ENCODE assay signal across 20 cellular contexts in the genomic region with DNA sequence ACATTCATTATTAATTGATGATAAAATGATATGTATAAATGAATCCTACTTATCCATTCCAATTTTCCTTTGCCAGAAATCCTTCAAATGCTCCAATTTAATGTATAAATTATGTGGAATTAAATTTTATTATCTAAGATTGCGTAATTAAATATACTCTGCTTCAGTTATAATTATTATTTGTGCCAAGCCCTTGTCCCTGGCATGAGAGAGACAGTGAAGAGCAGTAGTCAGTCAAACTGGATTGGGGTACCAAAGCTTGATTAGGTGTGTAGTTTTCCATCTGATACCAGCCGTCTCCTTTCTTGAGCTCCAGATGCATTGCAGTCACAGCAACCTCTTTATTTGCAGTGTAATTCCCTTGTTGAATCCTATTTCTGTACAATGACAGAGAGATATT. TPM values are rescaled to one million over a fixed set of nuclear protein-coding genes. Genes with fewer than 3 reads are reported as not detected.
DNase-seq lines count a peak whose midpoint lies in the region; ATAC-seq, FAIRE-seq and TF ChIP-seq lines count a peak whose summit lies in the region.
"Had no signal": no experiment of that assay in that cellular context is flagged by ENCODE, and none has a peak within 500 bp of the region (broad histone marks: within the 10 kb centered on the region; RNA-seq: fewer than 3 reads in every experiment).

No MANE protein-coding gene starts in this region.

- TF ChIP-seq EP300 in K562 (IDR thresholded peaks at IDR 0.05; ENCODE audit: low read length): no peak

- in situ Hi-C loops in K562 (cut with MboI): no loop called here

- H3K23ac ChIP-seq in H9 (ENCODE audit: insufficient read length, low read depth, low read length): no peak overlapping the region

- H3K4me1 ChIP-seq in H9 (ENCODE audit: insufficient read depth, low read length): no peaks in the 10 kb centered on the region
- peaks cover 0 to 3% of the 10 kb centered on the region in 2 experiments; a peak in 3 of 5 replicates for H3K4me1 ChIP-seq in K562 (replicated peaks in 1 of 2; ENCODE audit: control insufficient read depth in 2 of 2, insufficient read depth in 2 of 2, low read length in 2 of 2)
- peaks cover 5% of the 10 kb centered on the region for H3K4me1 ChIP-seq in endodermal cell (ENCODE audit: control insufficient read depth, insufficient read depth, low read length)
- H3K4me1 ChIP-seq in smooth muscle cell (ENCODE audit: low read depth): no peaks in the 10 kb centered on the region
- H3K4me1 ChIP-seq: A549; BLaER1 treated with 17β-estradiol and CSF1 and Interleukin-3, amounts not matched to agents 10 nM and 100 nM; Caco-2 had no signal

- POLR2A ChIA-PET in K562 (lab: Yijun Ruan, JAX): interaction anchor here (0.8 kb wide), 1 partner anchor 22 kb away, joined by 5 read pairs; a partner anchor contains a TSS

- no peak for TF ChIP-seq RAD21 in K562 (CRISPR knock-in tag; conservative IDR thresholded peaks at IDR 0.05 in 1 of 2, IDR thresholded peaks at IDR 0.05 in 1 of 2)

- H3K27me3 ChIP-seq in H9 (ENCODE audit: insufficient read depth, low read length) (no peaks in the 10 kb centered on the region), K562 (ENCODE audit: control insufficient read depth in 2 of 2, insufficient read depth in 2 of 2, low read length in 2 of 2) (no peaks in the 10 kb centered on the region), endodermal cell (ENCODE audit: control insufficient read depth, insufficient read depth, low read length, poor library complexity, severe bottlenecking) (peaks cover 7% of the 10 kb centered on the region), smooth muscle cell (ENCODE audit: low read depth) (no peaks in the 10 kb centered on the region)
- H3K27me3 ChIP-seq: BLaER1 treated with 17β-estradiol and CSF1 and Interleukin-3, amounts not matched to agents 10 nM and 100 nM had no signal

- no peak overlapping the region for H3K4me2 ChIP-seq in H9 (ENCODE audit: insufficient read depth, insufficient read length, low read length)
- H3K4me2 ChIP-seq in K562 (ENCODE audit: insufficient read depth, low read length): no peak overlapping the region
- H3K4me2 ChIP-seq in smooth muscle cell: no peak overlapping the region
- H3K4me2 ChIP-seq: A549; BLaER1 treated with 17β-estradiol and CSF1 and Interleukin-3, amounts not matched to agents 10 nM and 100 nM had no signal

- no peaks in the 10 kb centered on the region for H3K9me1 ChIP-seq in K562 (ENCODE audit: control insufficient read depth, insufficient read depth, low read length)

- no peak for TF ChIP-seq POLR2A in K562 (conservative IDR thresholded peaks at IDR 0.05)

- H4K91ac ChIP-seq in H9 (ENCODE audit: insufficient read length, low read depth, low read length): no peak overlapping the region

- H3K27ac Mint-ChIP-seq in H9 (no peak overlapping the region), endodermal cell (no peak overlapping the region)
- H3K27ac Mint-ChIP-seq: B cell; CD4-positive, alpha-beta T cell; CD8-positive, alpha-beta T cell had no signal

- no peaks in the 10 kb centered on the region for H3K36me3 ChIP-seq in K562 (ENCODE audit: control insufficient read depth, insufficient read depth, low read length)
- no peaks in the 10 kb centered on the region for H3K36me3 ChIP-seq in endodermal cell (ENCODE audit: control insufficient read depth, insufficient read depth, low read length)
- H3K36me3 ChIP-seq in smooth muscle cell (ENCODE audit: low read depth): no peaks in the 10 kb centered on the region
- H3K36me3 ChIP-seq: BLaER1 treated with 17β-estradiol and CSF1 and Interleukin-3, amounts not matched to agents 10 nM and 100 nM had no signal

- H3K4me3 Mint-ChIP-seq in H9: no peak overlapping the region
- H3K4me3 Mint-ChIP-seq in endodermal cell: no peak overlapping the region
- H3K4me3 Mint-ChIP-seq: B cell; CD4-positive, alpha-beta T cell; CD8-positive, alpha-beta T cell had no signal

- no peak overlapping the region for H2BK5ac ChIP-seq in H9 (ENCODE audit: insufficient read length, low read length)

- H3K4me3 ChIP-seq in K562 (no peak overlapping the region), endodermal cell (ENCODE audit: low read length) (no peak overlapping the region), smooth muscle cell (no peak overlapping the region)
- H3K4me3 ChIP-seq: A549; BLaER1 treated with 17β-estradiol and CSF1 and Interleukin-3, amounts not matched to agents 10 nM and 100 nM had no signal

- BruUV-seq in K562 (replicated peaks; lab: Mats Ljungman, UMichigan): no TSS peak

- H3K4me1 Mint-ChIP-seq in H9: peaks cover 3% of the 10 kb centered on the region in 2 experiments; a peak in 2 of 4 replicates
- peaks cover 18% of the 10 kb centered on the region for H3K4me1 Mint-ChIP-seq in endodermal cell
- H3K4me1 Mint-ChIP-seq: B cell had no signal

- no peak overlapping the region for H3K18ac ChIP-seq in H9 (ENCODE audit: insufficient read length, low read depth, low read length)

- no peaks in the 10 kb centered on the region for H3K23me2 ChIP-seq in H9 (ENCODE audit: insufficient read length, low read depth, low read length, poor library complexity, severe bottlenecking)

- no peaks in the 10 kb centered on the region for H3K9me3 Mint-ChIP-seq in H9
- H3K9me3 Mint-ChIP-seq in endodermal cell: no peaks in the 10 kb centered on the region
- H3K9me3 Mint-ChIP-seq: CD4-positive, alpha-beta T cell; CD8-positive, alpha-beta T cell had no signal

- no peaks in the 10 kb centered on the region for H3K9me3 ChIP-seq in H9 (ENCODE audit: control insufficient read depth, low read depth, low read length)
- H3K9me3 ChIP-seq in K562 (replicated peaks; ENCODE audit: control insufficient read depth, insufficient read depth, low read depth, low read length): no peaks in the 10 kb centered on the region
- no peaks in the 10 kb centered on the region for H3K9me3 ChIP-seq in endodermal cell (ENCODE audit: control insufficient read depth, low read length)
- H3K9me3 ChIP-seq in smooth muscle cell (replicated peaks; ENCODE audit: low read depth): no peaks in the 10 kb centered on the region
- H3K9me3 ChIP-seq: A549; BLaER1 treated with 17β-estradiol and CSF1 and Interleukin-3, amounts not matched to agents 10 nM and 100 nM; Caco-2 had no signal

- no peak overlapping the region for H2BK12ac ChIP-seq in H9 (ENCODE audit: insufficient read length, low read depth, low read length)

- H2AFZ ChIP-seq in H9 (ENCODE audit: low read length) (no peak overlapping the region), K562 (ENCODE audit: low read depth, low read length) (no peak overlapping the region), smooth muscle cell (ENCODE audit: low read depth) (no peak overlapping the region)

- no peak overlapping the region for H3K4ac ChIP-seq in H9 (ENCODE audit: low read depth, low read length)

- no peak for ATAC-seq in K562
- ATAC-seq: A549; CD8-positive, alpha-beta T cell had no signal

- no peak overlapping the region for H2BK120ac ChIP-seq in H9 (ENCODE audit: low read depth, low read length, poor library complexity, severe bottlenecking)

- no peak for FAIRE-seq in K562 (lab: Jason Lieb, UNC)
- FAIRE-seq: A549, D721Med, G401.6, GM12891, GM19239 had no signal

- H2BK20ac ChIP-seq in H9 (ENCODE audit: low read depth, low read length, poor library complexity, severe bottlenecking): no peak overlapping the region

- H3T11ph ChIP-seq in H9 (ENCODE audit: low read length): no peak overlapping the region

- no peaks in the 10 kb centered on the region for H3F3A ChIP-seq in smooth muscle cell (ENCODE audit: low read depth)

- H3K14ac ChIP-seq in H9 (ENCODE audit: insufficient read depth, low read length): no peak overlapping the region

- H3K79me2 ChIP-seq in H9 (ENCODE audit: insufficient read depth, low read length) (0 out of 2 replicates have a peak, but pooled peaks cover 1% of the 10 kb centered on the region), K562 (ENCODE audit: control insufficient read depth, insufficient read depth, low read length) (no peaks in the 10 kb centered on the region), smooth muscle cell (ENCODE audit: low read depth) (no peaks in the 10 kb centered on the region)

- no peak overlapping the region for H4K5ac ChIP-seq in H9 (ENCODE audit: insufficient read length, low read depth, low read length)

- CTCF ChIA-PET in K562 (lab: Yijun Ruan, JAX; ENCODE audit: low intra/inter-chr PET ratio): interaction anchor here (0.8 kb wide), 1 partner anchor 35 kb away, joined by 3 read pairs; no protein-coding TSS in a partner anchor

- DNase-seq in H9: no peak
- no peak for DNase-seq in K562 (ENCODE audit: extremely low read depth in 1 of 4, low spot score in 3 of 4)
- DNase-seq in endodermal cell: no peak
- no peak for DNase-seq in activated CD8-positive, alpha-beta memory T cell treated with anti-CD3 and anti-CD28 coated beads, Interleukin-2, amount 50 U/mL, for 48 hours
- no peak for DNase-seq in OCI-M2 (lab: John Stamatoyannopoulos, UW; ENCODE audit: unreplicated experiment)
- DNase-seq in smooth muscle cell (lab: John Stamatoyannopoulos, UW; ENCODE audit: unreplicated experiment): no peak
- DNase-seq: CD4-positive, alpha-beta T cell; CD8-positive, alpha-beta T cell; DMS79 treated with DMSO at 0.1 percent for 48 hours; GF-D8 had no signal

- H3K79me1 ChIP-seq in H9 (ENCODE audit: insufficient read depth, low read depth, low read length, poor library complexity, severe bottlenecking): no peaks in the 10 kb centered on the region

- H3K56ac ChIP-seq in H9 (ENCODE audit: insufficient read length, low read depth, low read length): no peak overlapping the region

- H3K27me3 Mint-ChIP-seq in H9 (ENCODE audit: low read depth): 0 out of 2 replicates have a peak, but pooled peaks cover 3% of the 10 kb centered on the region
- peaks cover 4% of the 10 kb centered on the region for H3K27me3 Mint-ChIP-seq in endodermal cell (ENCODE audit: insufficient read depth)

- intact Hi-C loops in K562 (cut with micrococcal nuclease): no loop called here

- TF ChIP-seq CTCF in H9 (conservative IDR thresholded peaks at IDR 0.05) (0 out of 3 replicates have a peak, but pooled peaks have one; percentile 2), K562 (IDR thresholded peaks at IDR 0.05 in 2 of 3, conservative IDR thresholded peaks at IDR 0.05 in 1 of 3; ENCODE audit: insufficient read depth in 2 of 3, low read depth in 1 of 3, low read length in 3 of 3) (no peak), endodermal cell (conservative IDR thresholded peaks at IDR 0.05) (peak; percentile 6), smooth muscle cell (IDR thresholded peaks at IDR 0.05; ENCODE audit: borderline replicate concordance, insufficient read depth, poor library complexity, severe bottlenecking) (no peak)

- no peak overlapping the region for H2BK15ac ChIP-seq in H9 (ENCODE audit: low read depth, low read length)

- WGBS in H9 (ENCODE audit: extremely low coverage, insufficient read length, low lambda C conversion rate): no CpG with 5 or more reads among the region's 2 CpGs
- WGBS in K562 (ENCODE audit: insufficient coverage, low coverage, missing lambda C conversion rate): 0% methylated on average over 2 of the region's 2 CpGs
- 60 to 97% methylated on average over 1 to 2 of the region's 2 CpGs for WGBS in endodermal cell (ENCODE audit: insufficient coverage in 1 of 2, insufficient read length in 1 of 2), 2 experiments
- WGBS in smooth muscle cell (ENCODE audit: low lambda C conversion rate): 88% methylated on average over 2 of the region's 2 CpGs

- no peak overlapping the region for H4K8ac ChIP-seq in H9 (replicated peaks; ENCODE audit: insufficient read length, low read depth, low read length)

- no peaks in the 10 kb centered on the region for H3K36me3 Mint-ChIP-seq in H9 (ENCODE audit: insufficient read depth in 1 of 3, low read depth in 3 of 3)
- no peaks in the 10 kb centered on the region for H3K36me3 Mint-ChIP-seq in endodermal cell (ENCODE audit: low read depth)
- H3K36me3 Mint-ChIP-seq: CD8-positive, alpha-beta T cell had no signal

- H3K9ac ChIP-seq in H9 (ENCODE audit: extremely low read depth, insufficient read length, low read length) (no peak overlapping the region), K562 (ENCODE audit: insufficient read depth in 1 of 2, low read depth in 2 of 2, low read length in 2 of 2) (no peak overlapping the region), endodermal cell (ENCODE audit: extremely low read depth, low read length, poor library complexity, severe bottlenecking) (no peak overlapping the region), smooth muscle cell (ENCODE audit: low read depth) (no peak overlapping the region)
- H3K9ac ChIP-seq: BLaER1 treated with 17β-estradiol and CSF1 and Interleukin-3, amounts not matched to agents 10 nM and 100 nM had no signal

- no peak overlapping the region for H3K27ac ChIP-seq in H9 (ENCODE audit: insufficient read length, low read depth, low read length)
- no peak overlapping the region for H3K27ac ChIP-seq in K562 (ENCODE audit: extremely low read depth, low read depth, low read length)
- H3K27ac ChIP-seq in endodermal cell (ENCODE audit: low read depth, low read length): no peak overlapping the region
- H3K27ac ChIP-seq in smooth muscle cell (ENCODE audit: low read depth): no peak overlapping the region
- H3K27ac ChIP-seq: 22Rv1; A549; BLaER1 treated with 17β-estradiol and CSF1 and Interleukin-3, amounts not matched to agents 10 nM and 100 nM; C4-2B had no signal

- H4K20me1 ChIP-seq in H9 (ENCODE audit: control insufficient read depth, insufficient read depth, insufficient read length): no peaks in the 10 kb centered on the region
- H4K20me1 ChIP-seq in K562 (replicated peaks; ENCODE audit: control insufficient read depth, insufficient read depth, low read length): no peaks in the 10 kb centered on the region
- no peaks in the 10 kb centered on the region for H4K20me1 ChIP-seq in smooth muscle cell (ENCODE audit: low read depth)
- H4K20me1 ChIP-seq: BLaER1 treated with 17β-estradiol and CSF1 and Interleukin-3, amounts not matched to agents 10 nM and 100 nM had no signal

- H2AK5ac ChIP-seq in H9 (ENCODE audit: insufficient read length, low read length): no peak overlapping the region

RNA-seq across cellular contexts. Expression of a gene that starts 22.4 kb away (rescaled TPM):
- total RNA-seq in H9 (2021) (103 and 110 TPM in 2 replicates), K562 (2014; rRNA removed) (41.8 and 59.6 TPM in 2 replicates), K562 (2014; rRNA removed; fragmentation: Illumina TruSeq; extraction: Trizol) (61.0 and 73.0 TPM in 2 replicates), K562 (2015; rRNA removed; fragmentation: Illumina TruSeq; extraction: Trizol) (48.6 and 57.7 TPM in 2 replicates), K562 (2021) (65.2 and 73.5 TPM in 2 replicates), endodermal cell (100 to 1,000 TPM in 1 of 2 donors, 10 to 100 TPM in 1; 85.0 to 103 TPM), smooth muscle cell (41.2 and 41.7 TPM in 2 replicates)
- total RNA-seq in K562 (2011; cell fraction: chromatin; rRNA removed; ENCODE audit: low replicate concordance): 113 and 169 TPM in 2 replicates
- total RNA-seq in K562 (2011; cell fraction: nucleolus; rRNA removed): 52.4 and 56.5 TPM in 2 replicates
- total RNA-seq in K562 (2011; cell fraction: nucleoplasm; rRNA removed): 83.4 and 116 TPM in 2 replicates
- polyA plus RNA-seq in K562 (2011; rRNA removed) (102 and 124 TPM in 2 replicates), K562 (2014; fragmentation: Illumina TruSeq; extraction: Trizol) (46.4 and 49.6 TPM in 2 replicates), K562 (2014; fragmentation: Nextera tagmentation; extraction: Ambion mirVana) (10 to 100 TPM; 29.3 to 35.7 TPM), K562 (2014; rRNA removed) (44.1 and 48.3 TPM in 2 replicates), smooth muscle cell (43.1 and 54.1 TPM in 2 replicates)
- polyA plus RNA-seq in K562 (2011; cell fraction: cytosol; rRNA removed): 33.7 and 48.2 TPM in 2 replicates
- 70.9 and 72.2 TPM in 2 replicates for polyA plus RNA-seq in K562 (2011; cell fraction: nucleus; rRNA removed)
- 26.3 and 52.8 TPM in 2 replicates for polyA plus RNA-seq in K562 (2012)
- 207 and 218 TPM in 2 replicates for polyA minus RNA-seq in K562 (2011; rRNA and poly(A)+ RNA removed)
- polyA minus RNA-seq in K562 (2011; cell fraction: cytosol; rRNA and poly(A)+ RNA removed): 42.9 and 48.8 TPM in 2 replicates
- polyA minus RNA-seq in K562 (2011; cell fraction: nucleus; rRNA and poly(A)+ RNA removed): 80.4 and 145 TPM in 2 replicates
- 59.7 TPM for polyA plus RNA-seq in endodermal cell (2013, experiment 1 of 2)
- 59.7 TPM for polyA plus RNA-seq in endodermal cell (2013, experiment 2 of 2)

Comparison
In these comparisons a context has a peak if more than half of its experiments do, and no peak if none do; other contexts are left out.
1. CTCF ChIP-seq: peak in H9 (single experiment) and endodermal cell (single experiment); none in K562 (0 of 3) and smooth muscle cell (single experiment).